ENCODE assay signal across 1 cellular context in the genomic region with DNA sequence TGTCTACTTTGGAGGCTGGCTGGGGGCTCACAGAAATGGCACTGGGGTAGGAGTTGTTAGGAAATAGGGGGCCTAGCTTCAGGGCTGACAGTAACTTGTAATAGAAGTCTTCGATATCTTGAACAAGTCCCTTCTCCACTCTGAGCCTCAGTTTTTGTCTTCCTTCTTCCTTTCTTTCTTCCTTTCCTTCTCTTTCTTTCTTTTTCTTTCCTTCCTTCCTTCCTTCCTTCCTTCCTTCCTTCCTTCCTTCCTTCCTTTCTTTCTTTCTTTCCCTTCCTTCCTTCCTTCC.
TF ChIP-seq lines count a peak whose summit lies in the region.

No MANE protein-coding gene starts in this region.

TF ChIP-seq in HepG2, 621 proteins besides CTCF, POLR2A, EP300 and RAD21:
- TF ChIP-seq TBL1XR1 (IDR thresholded peaks at IDR 0.05; ENCODE audit: borderline replicate concordance, low read length, partially characterized antibody) (no peak), FOXA3 (CRISPR knock-in tag; IDR thresholded peaks at IDR 0.05) (no peak), GATA4 (IDR thresholded peaks at IDR 0.05; ENCODE audit: borderline replicate concordance, low read depth) (no peak), NR2F1 (CRISPR knock-in tag; IDR thresholded peaks at IDR 0.05) (no peak), ISL2 (CRISPR knock-in tag; IDR thresholded peaks at IDR 0.05) (no peak), TRIM24 (CRISPR knock-in tag; IDR thresholded peaks at IDR 0.05) (no peak)
